Comparison of ENCODE assay signal across 8 cellular contexts in genomic region chr15:77235566-77235965, GRCh38.
"Had no signal": no experiment of that assay in that cellular context is flagged by ENCODE, and none has a peak within 500 bp of the region (broad histone marks: within the 10 kb centered on the region; RNA-seq: fewer than 3 reads in every experiment).

No MANE protein-coding gene starts in this region.

- FAIRE-seq: HepG2 had no signal

- H2AFZ ChIP-seq: GM23248 had no signal

- ATAC-seq: HCT116, HepG2 had no signal

- H3K27ac ChIP-seq: GM23248, HL-60 had no signal

- H3K9ac ChIP-seq: GM23248 had no signal

- H3K4me1 ChIP-seq: HAP-1 had no signal

- H3K36me3 ChIP-seq: HAP-1 had no signal

- H3K4me3 ChIP-seq: GM23248, HAP-1 had no signal

- DNase-seq: GM23248, GOT3, H7, KG1 had no signal
